Comparison of ENCODE assay signal across 15 cellular contexts in genomic region chr2:174951746-174952145, GRCh38. TPM values are rescaled to one million over a fixed set of nuclear protein-coding genes. Genes with fewer than 3 reads are reported as not detected.
DNase-seq lines count a peak whose midpoint lies in the region; ATAC-seq, FAIRE-seq and TF ChIP-seq lines count a peak whose summit lies in the region.
"Had no signal": no experiment of that assay in that cellular context is flagged by ENCODE, and none has a peak within 500 bp of the region (broad histone marks: within the 10 kb centered on the region; RNA-seq: fewer than 3 reads in every experiment).

No MANE protein-coding gene starts in this region.

- H3K4me2 ChIP-seq in GM23338, result no peak overlapping the region
- no peak overlapping the region for H3K4me2 ChIP-seq in osteoblast (ENCODE audit: insufficient read depth, low read length)

- no peaks in the 10 kb centered on the region for H3K36me3 ChIP-seq in GM23338 (ENCODE audit: insufficient read depth)
- no peaks in the 10 kb centered on the region for H3K36me3 ChIP-seq in osteoblast (ENCODE audit: insufficient read depth, low read length)
- H3K36me3 ChIP-seq: sigmoid colon had no signal

- peaks cover 18% of the 10 kb centered on the region for H3K4me1 ChIP-seq in GM23338 (ENCODE audit: insufficient read depth)
- H3K4me1 ChIP-seq in osteoblast (ENCODE audit: insufficient read depth, low read length), result peaks cover 8% of the 10 kb centered on the region
- H3K4me1 ChIP-seq: sigmoid colon had no signal

- H3K4me3 Mint-ChIP-seq in GM23338, result no peak overlapping the region
- H3K4me3 Mint-ChIP-seq in activated T-helper 17 cell treated with anti-CD3 and anti-CD28 coated beads, Interleukin-2, amount 50 U/mL, for 72 hours, result no peak overlapping the region
- H3K4me3 Mint-ChIP-seq: naive B cell had no signal

- no peaks in the 10 kb centered on the region; the same call in 2 of the 3 replicates for H3K9me3 Mint-ChIP-seq in GM23338
- H3K9me3 Mint-ChIP-seq in activated T-helper 17 cell treated with anti-CD3 and anti-CD28 coated beads, Interleukin-2, amount 50 U/mL, for 72 hours, result no peaks in the 10 kb centered on the region
- H3K9me3 Mint-ChIP-seq: naive B cell had no signal

- no peak for TF ChIP-seq CTCF in GM23338 (conservative IDR thresholded peaks at IDR 0.05; ENCODE audit: low read depth in 2 of 2)
- no peak for TF ChIP-seq CTCF in choroid plexus epithelial cell (conservative IDR thresholded peaks at IDR 0.05; ENCODE audit: low read depth, low read length)
- no peak for TF ChIP-seq CTCF in osteoblast (IDR thresholded peaks at IDR 0.05; ENCODE audit: extremely low read depth, low read depth, low read length)

- H3K27me3 ChIP-seq in GM23338 (ENCODE audit: insufficient read depth) (no peaks in the 10 kb centered on the region), osteoblast (ENCODE audit: insufficient read depth, low read length) (no peaks in the 10 kb centered on the region)
- H3K27me3 ChIP-seq: sigmoid colon had no signal

- peaks cover 4% of the 10 kb centered on the region for H3K36me3 Mint-ChIP-seq in GM23338 (ENCODE audit: low read depth)
- H3K36me3 Mint-ChIP-seq in activated T-helper 17 cell treated with anti-CD3 and anti-CD28 coated beads, Interleukin-2, amount 50 U/mL, for 72 hours (ENCODE audit: low read depth), result no peaks in the 10 kb centered on the region
- H3K36me3 Mint-ChIP-seq: naive B cell had no signal

- H3F3A ChIP-seq in GM23338 (replicated peaks; ENCODE audit: low read depth), result no peaks in the 10 kb centered on the region

- no peak overlapping the region for H2AFZ ChIP-seq in GM23338
- H2AFZ ChIP-seq in osteoblast (ENCODE audit: low read length), result no peak overlapping the region

- DNase-seq in GM23338 (ENCODE audit: low spot score), result no peak
- peak; percentile 97 for DNase-seq in NCI-H510A treated with DMSO at 0.1 percent for 48 hours (lab: John Stamatoyannopoulos, UW)
- DNase-seq in choroid plexus epithelial cell (ENCODE audit: low read depth), result peak; percentile 88
- peak; percentile 4 for DNase-seq in osteoblast (ENCODE audit: insufficient read length, low spot score, missing footprints)
- no peak for DNase-seq in SIG-M5 (lab: John Stamatoyannopoulos, UW)
- no peak for DNase-seq in GM12892 (ENCODE audit: insufficient read length)
- DNase-seq: activated CD4-positive, alpha-beta T cell treated with anti-CD3 and anti-CD28 coated beads, Interleukin-2, amount 50 U/mL, for 4 hours; activated effector memory CD4-positive, alpha-beta T cell treated with anti-CD3 and anti-CD28 coated beads, Interleukin-2, amount 50 U/mL, for 16 hours; GOT3; islet precursor cell; naive B cell; NCI-H1694; sigmoid colon had no signal

- no peaks in the 10 kb centered on the region; the same call in 1 of the 2 replicates for H3K9me2 ChIP-seq in GM23338 (ENCODE audit: insufficient read depth)

- H3K27ac ChIP-seq in GM23338 (ENCODE audit: low read depth) (no peak overlapping the region), osteoblast (ENCODE audit: low read depth, low read length) (no peak overlapping the region)
- H3K27ac ChIP-seq: sigmoid colon had no signal

- no peak overlapping the region for H3K4me3 ChIP-seq in GM23338
- no peak overlapping the region for H3K4me3 ChIP-seq in choroid plexus epithelial cell (ENCODE audit: low read depth, low read length)
- H3K4me3 ChIP-seq in osteoblast (ENCODE audit: insufficient read depth, low read length), result no peak overlapping the region
- H3K4me3 ChIP-seq: sigmoid colon had no signal

- H3K27me3 Mint-ChIP-seq in GM23338 (ENCODE audit: insufficient read depth, low read depth, poor library complexity), result peaks cover 4% of the 10 kb centered on the region
- peaks cover 3% of the 10 kb centered on the region for H3K27me3 Mint-ChIP-seq in activated T-helper 17 cell treated with anti-CD3 and anti-CD28 coated beads, Interleukin-2, amount 50 U/mL, for 72 hours

- H3K9me3 ChIP-seq in osteoblast (ENCODE audit: low read depth, low read length), result no peaks in the 10 kb centered on the region
- H3K9me3 ChIP-seq: sigmoid colon had no signal

- peak overlapping the region; percentile 61; the same call in 1 of the 2 replicates for H3K27ac Mint-ChIP-seq in GM23338
- no peak overlapping the region for H3K27ac Mint-ChIP-seq in activated T-helper 17 cell treated with anti-CD3 and anti-CD28 coated beads, Interleukin-2, amount 50 U/mL, for 72 hours
- H3K27ac Mint-ChIP-seq: naive B cell had no signal

- ATAC-seq in GM23338, result no peak
- ATAC-seq in activated T-helper 17 cell treated with anti-CD3 and anti-CD28 coated beads, Interleukin-2, amount 50 U/mL, for 72 hours (replicated peaks), result no peak
- ATAC-seq: esophagus mucosa had no signal

- no peak for TF ChIP-seq POLR2A in GM12892 (IDR thresholded peaks at IDR 0.05; ENCODE audit: low read depth, low read length)

- H3K4me1 Mint-ChIP-seq in GM23338, result peaks cover 24% of the 10 kb centered on the region
- no peaks in the 10 kb centered on the region for H3K4me1 Mint-ChIP-seq in activated T-helper 17 cell treated with anti-CD3 and anti-CD28 coated beads, Interleukin-2, amount 50 U/mL, for 72 hours
- H3K4me1 Mint-ChIP-seq: naive B cell had no signal

- H3K79me2 ChIP-seq in GM23338 (replicated peaks; ENCODE audit: insufficient read depth) (peaks cover 51% of the 10 kb centered on the region), osteoblast (ENCODE audit: insufficient read depth, low read length) (no peaks in the 10 kb centered on the region)

- H4K20me1 ChIP-seq in GM23338 (replicated peaks; ENCODE audit: insufficient read depth), result no peaks in the 10 kb centered on the region
- no peaks in the 10 kb centered on the region for H4K20me1 ChIP-seq in osteoblast (ENCODE audit: insufficient read depth, low read length)

- no peak for FAIRE-seq in GM12892 (lab: Jason Lieb, UNC)

TF ChIP-seq in GM23338, 12 proteins besides CTCF, POLR2A, EP300 and RAD21 (continues in another document):
- no peak for TF ChIP-seq ZNF331 (CRISPR knock-in tag; IDR thresholded peaks at IDR 0.05; ENCODE audit: low read depth)
- no peak for TF ChIP-seq CREB1 (CRISPR knock-in tag; IDR thresholded peaks at IDR 0.05; ENCODE audit: low read depth)
- no peak for TF ChIP-seq ZNF462 (CRISPR knock-in tag; IDR thresholded peaks at IDR 0.05)
- no peak for TF ChIP-seq EZH2 (IDR thresholded peaks at IDR 0.05; ENCODE audit: low read depth, unreplicated experiment)

RNA-seq across cellular contexts. Expression of gene CHN1, which starts 53.4 kb away (rescaled TPM):
- total RNA-seq in GM23338 (2014; rRNA removed; shearing (Covaris generic)), result 30.2 and 36.5 TPM in 2 replicates
- 26.3 and 28.1 TPM in 2 replicates for polyA plus RNA-seq in GM23338 (2016; fragmentation: Nextera tagmentation; extraction: Ambion mirVana)
- total RNA-seq in osteoblast, result 33.7 and 54.5 TPM in 2 replicates
- polyA plus RNA-seq in GM12892 (2012; ENCODE audit: missing spikeins), result 0.40 TPM
- total RNA-seq in activated T-helper 17 cell treated with anti-CD3 and anti-CD28 coated beads, Interleukin-2, amount 50 U/mL, for 72 hours, result 10 to 100 TPM in 1 of 2 donors, 1 to 10 TPM in 1; 8.8 to 15.5 TPM

Comparison
In these comparisons a context has a peak if more than half of its experiments do, and no peak if none do; other contexts are left out.
1. DNase-seq: peak in NCI-H510A treated with DMSO at 0.1 percent for 48 hours (single experiment), choroid plexus epithelial cell (single experiment) and osteoblast (single experiment); none in GM23338 (single experiment), SIG-M5 (single experiment) and GM12892 (single experiment).